Comparison of ENCODE assay signal across 9 cellular contexts in genomic region chr3:125212096-125212508, GRCh38. TPM values are rescaled to one million over a fixed set of nuclear protein-coding genes. Genes with fewer than 3 reads are reported as not detected.
A peak's percentile ranks its signal among the peaks of the same experiment; 100 is the strongest.
DNase-seq lines count a peak whose midpoint lies in the region; ATAC-seq, FAIRE-seq and TF ChIP-seq lines count a peak whose summit lies in the region.
"Had no signal": no experiment of that assay in that cellular context is flagged by ENCODE, and none has a peak within 500 bp of the region (broad histone marks: within the 10 kb centered on the region; RNA-seq: fewer than 3 reads in every experiment).

No MANE protein-coding gene starts in this region.

- intact Hi-C loops in pancreas (cut with DNase I) = no loop called here

- DNase-seq in RWPE2 (ENCODE audit: low spot score) (no peak), glutamatergic neuron (peak; percentile 37), pancreas (peak; percentile 40 to 80 (median 49)), cerebellum (ENCODE audit: low spot score) (no peak)
- DNase-seq in stimulated activated CD4-positive, alpha-beta T cell treated with anti-CD3 and anti-CD28 coated beads, Interleukin-4, amount 100 ng/mL, for 1 hour = no peak
- DNase-seq: NCI-H2081 treated with DMSO at 0.1 percent for 48 hours had no signal

- H3K4me1 ChIP-seq in ES-I3 (ENCODE audit: insufficient read depth, low read length) = peaks cover 7% of the 10 kb centered on the region; the same call in 1 of the 2 replicates
- H3K4me1 ChIP-seq in RWPE2 (ENCODE audit: insufficient read depth, poor library complexity, severe bottlenecking) = no peaks in the 10 kb centered on the region
- H3K4me1 ChIP-seq in pancreas = peaks cover 7 to 13% (median 8%) of the 10 kb centered on the region in 3 donors

- H3K4me1 Mint-ChIP-seq in glutamatergic neuron (ENCODE audit: low read depth, unreplicated experiment) = peaks cover 2% of the 10 kb centered on the region

- H3K9ac ChIP-seq in ES-I3 (ENCODE audit: low read depth, low read length) = peak overlapping the region; percentile 75

- 2 to 3% methylated on average over 18 to 28 of the region's 28 CpGs for WGBS in pancreas, 2 donors

- peak; percentile 33 for ATAC-seq in RWPE2 (ENCODE audit: low read depth)
- ATAC-seq in pancreas = peak; percentile 66 to 72 (median 69)
- no peak for ATAC-seq in HG02870 (IDR thresholded peaks at IDR 0.05; ENCODE audit: unreplicated experiment)
- no peak for ATAC-seq in GM21526 (IDR thresholded peaks at IDR 0.05; ENCODE audit: low FRiP score, unreplicated experiment)

- H3K9me3 ChIP-seq in ES-I3 (ENCODE audit: control insufficient read depth, insufficient read depth, low read length) (no peaks in the 10 kb centered on the region), RWPE2 (ENCODE audit: severe bottlenecking) (no peaks in the 10 kb centered on the region), pancreas (no peaks in the 10 kb centered on the region)

- H3K36me3 Mint-ChIP-seq in glutamatergic neuron (ENCODE audit: unreplicated experiment) = no peaks in the 10 kb centered on the region

- H3K27ac ChIP-seq in RWPE2 (ENCODE audit: poor library complexity, severe bottlenecking) (no peak overlapping the region), pancreas (peak overlapping the region; percentile 14 to 83 (median 53))

- no peaks in the 10 kb centered on the region for H3K9me3 Mint-ChIP-seq in glutamatergic neuron (ENCODE audit: unreplicated experiment)

- FAIRE-seq in pancreas (lab: Jason Lieb, UNC) = no peak

- TF ChIP-seq CTCF in RWPE2 (IDR thresholded peaks at IDR 0.05; ENCODE audit: poor library complexity, severe bottlenecking) (no peak), glutamatergic neuron (IDR thresholded peaks at IDR 0.05; ENCODE audit: partially characterized antibody, unreplicated experiment) (no peak), pancreas (IDR thresholded peaks at IDR 0.05) (no peak)

- peaks cover 6% of the 10 kb centered on the region for H3K27me3 Mint-ChIP-seq in glutamatergic neuron (ENCODE audit: unreplicated experiment)

- H3K27me3 ChIP-seq in RWPE2 (ENCODE audit: insufficient read depth, poor library complexity, severe bottlenecking) (no peaks in the 10 kb centered on the region), pancreas (no peaks in the 10 kb centered on the region)

- peak overlapping the region; percentile 64 for H3K4me3 Mint-ChIP-seq in glutamatergic neuron (ENCODE audit: unreplicated experiment)

- H3K36me3 ChIP-seq in ES-I3 (ENCODE audit: insufficient read depth, low read length) (no peaks in the 10 kb centered on the region; the same call in 1 of the 2 replicates), RWPE2 (ENCODE audit: low read depth) (no peaks in the 10 kb centered on the region), pancreas (no peaks in the 10 kb centered on the region)

- H3K4me3 ChIP-seq in RWPE2 (ENCODE audit: severe bottlenecking) (peak overlapping the region; percentile 31), pancreas (peak overlapping the region; percentile 64 to 88 (median 74))

- no peak overlapping the region for H3K27ac Mint-ChIP-seq in glutamatergic neuron (ENCODE audit: unreplicated experiment)

RNA-seq across cellular contexts. Expression of gene SLC12A8, which starts 0.4 kb away (rescaled TPM):
- total RNA-seq in glutamatergic neuron (ENCODE audit: unreplicated experiment) (2.4 TPM), pancreas (10 to 100 TPM in 5 of 6 donors, 1 to 10 TPM in 1; 9.5 to 16.2 (median 14.3) TPM), cerebellum (3.1 TPM)
- polyA plus RNA-seq in pancreas = 1 to 10 TPM; 6.6 to 8.5 TPM

Comparison
In these comparisons a context has a peak if more than half of its experiments do, and no peak if none do; other contexts are left out.
1. ATAC-seq: peak in RWPE2 (single experiment) and pancreas (4 of 4); none in HG02870 (single experiment) and GM21526 (single experiment).
2. DNase-seq: peak in glutamatergic neuron (single experiment) and pancreas (6 of 6); none in RWPE2 (single experiment), cerebellum (single experiment) and stimulated activated CD4-positive, alpha-beta T cell treated with anti-CD3 and anti-CD28 coated beads, Interleukin-4, amount 100 ng/mL, for 1 hour (single experiment).